ENCODE assay signal across 18 cellular contexts in genomic region chr13:43574601-43575000, GRCh38.
DNase-seq lines count a peak whose midpoint lies in the region; ATAC-seq and TF ChIP-seq lines count a peak whose summit lies in the region.
"Had no signal": no experiment of that assay in that cellular context is flagged by ENCODE, and none has a peak within 500 bp of the region (broad histone marks: within the 10 kb centered on the region; RNA-seq: fewer than 3 reads in every experiment).

No MANE protein-coding gene starts in this region.

- no peak overlapping the region; the same call in 1 of the 2 replicates for H3K14ac ChIP-seq in IMR-90 (replicated peaks; ENCODE audit: low read depth, low read length)

- no peak overlapping the region for H3K4ac ChIP-seq in IMR-90 (ENCODE audit: low read depth, low read length)

- H3K9me3 ChIP-seq in BLaER1 treated with 17β-estradiol and CSF1 and Interleukin-3, amounts not matched to agents 10 nM and 100 nM (replicated peaks in 1 of 11): peaks cover 0 to 15% (median 0%) of the 10 kb centered on the region in 11 experiments; a peak in 5 of 22 replicates
- H3K9me3 ChIP-seq in IMR-90 (ENCODE audit: control insufficient read depth, insufficient read depth, low read length): no peaks in the 10 kb centered on the region
- no peaks in the 10 kb centered on the region for H3K9me3 ChIP-seq in HAP-1
- H3K9me3 ChIP-seq: SK-N-SH had no signal

- no peaks in the 10 kb centered on the region for H4K20me1 ChIP-seq in BLaER1 treated with 17β-estradiol and CSF1 and Interleukin-3, amounts not matched to agents 10 nM and 100 nM
- no peaks in the 10 kb centered on the region for H4K20me1 ChIP-seq in IMR-90 (ENCODE audit: insufficient read depth, low read length)

- dilution Hi-C loops in IMR-90 (cut with HindIII; ENCODE audit: low sequenced_read_pairs, unreplicated experiment): no loop called here

- H2AK5ac ChIP-seq in IMR-90 (ENCODE audit: low read depth, low read length): no peak overlapping the region

- H3K4me2 ChIP-seq in BLaER1 treated with 17β-estradiol and CSF1 and Interleukin-3, amounts not matched to agents 10 nM and 100 nM: peak overlapping the region; percentile 59 to 83 (median 73)
- H3K4me2 ChIP-seq in IMR-90 (ENCODE audit: low read depth, low read length): no peak overlapping the region
- H3K4me2 ChIP-seq: PC-9, SK-N-SH had no signal

- DNase-seq in IMR-90 (no peak), amniotic epithelial cell (ENCODE audit: low read depth) (peak; percentile 85), myocyte (ENCODE audit: low read depth) (peak; percentile 72), coronary artery (ENCODE audit: low spot score) (no peak), HAP-1 (ENCODE audit: low spot score in 2 of 2) (no peak)
- DNase-seq: AML-193; CD4-positive, alpha-beta T cell; DMS79 treated with DMSO at 0.1 percent for 48 hours; H9; NCI-H1092 treated with DMSO at 0.1 percent for 48 hours; NCI-H1694 treated with DMSO at 0.1 percent for 48 hours; NCI-H446; NCI-H748 treated with DMSO at 0.1 percent for 48 hours; PC-9; SK-N-SH had no signal

- TF ChIP-seq CTCF in IMR-90 (conservative IDR thresholded peaks at IDR 0.05; ENCODE audit: low read depth, low read length) (no peak), coronary artery (IDR thresholded peaks at IDR 0.05) (no peak)

- no peak for TF ChIP-seq RAD21 in IMR-90 (IDR thresholded peaks at IDR 0.05; ENCODE audit: low read length)

- H3K27ac ChIP-seq in BLaER1 treated with 17β-estradiol and CSF1 and Interleukin-3, amounts not matched to agents 10 nM and 100 nM: peak overlapping the region in 7 of 11 experiments; percentile 12 to 77 (median 66); a peak in 12 of 22 replicates
- H3K27ac ChIP-seq in IMR-90 (ENCODE audit: insufficient read depth, low read length) (no peak overlapping the region), coronary artery (no peak overlapping the region)
- H3K27ac ChIP-seq: PC-9 had no signal

- CTCF ChIA-PET in IMR-90 (lab: Yijun Ruan, JAX): no interaction called here

- intact Hi-C loops in IMR-90 (cut with micrococcal nuclease): no loop called here

- POLR2A ChIA-PET in IMR-90 (lab: Charles Lee; ENCODE audit: unreplicated experiment): no interaction called here

- WGBS in IMR-90 (ENCODE audit: extremely low coverage in 2 of 2, insufficient read length in 1 of 2), 2 experiments: no CpG with 5 or more reads among the region's 4 CpGs

- no peak overlapping the region for H3K23ac ChIP-seq in IMR-90 (ENCODE audit: low read depth, low read length)

- H4K5ac ChIP-seq in IMR-90 (ENCODE audit: low read depth, low read length): no peak overlapping the region

- H4K8ac ChIP-seq in IMR-90 (ENCODE audit: low read depth in 2 of 2, low read length in 2 of 2): no peak overlapping the region

- H3K27me3 ChIP-seq in BLaER1 treated with 17β-estradiol and CSF1 and Interleukin-3, amounts not matched to agents 10 nM and 100 nM: peaks cover 0 to 18% (median 0%) of the 10 kb centered on the region in 11 experiments; a peak in 4 of 22 replicates
- H3K27me3 ChIP-seq in IMR-90 (ENCODE audit: control insufficient read depth, insufficient read depth, low read length) (no peaks in the 10 kb centered on the region; the same call in 1 of the 2 replicates), HAP-1 (ENCODE audit: low read depth) (no peaks in the 10 kb centered on the region)

- no peak overlapping the region for H3K18ac ChIP-seq in IMR-90 (ENCODE audit: low read depth, low read length)

- H2AFZ ChIP-seq in IMR-90 (replicated peaks; ENCODE audit: low read length, poor library complexity): peak overlapping the region; percentile 15
- H2AFZ ChIP-seq: PC-9 had no signal

- peak overlapping the region in 3 of 11 experiments; percentile 3 to 44 (median 11); a peak in 2 of 22 replicates for H3K9ac ChIP-seq in BLaER1 treated with 17β-estradiol and CSF1 and Interleukin-3, amounts not matched to agents 10 nM and 100 nM
- no peak overlapping the region for H3K9ac ChIP-seq in IMR-90 (ENCODE audit: low read depth, low read length)
- H3K9ac ChIP-seq: SK-N-SH had no signal

- 0 out of 2 replicates have a peak, but pooled peaks cover 2% of the 10 kb centered on the region for H3K9me1 ChIP-seq in IMR-90 (ENCODE audit: insufficient read depth, low read length)

- H2BK5ac ChIP-seq in IMR-90 (ENCODE audit: low read depth, low read length, poor library complexity, severe bottlenecking): no peak overlapping the region

- peak overlapping the region in 2 of 10 experiments; percentile 12 to 28; a peak in 2 of 20 replicates for H3K4me3 ChIP-seq in BLaER1 treated with 17β-estradiol and CSF1 and Interleukin-3, amounts not matched to agents 10 nM and 100 nM
- H3K4me3 ChIP-seq in IMR-90 (ENCODE audit: insufficient read depth, low read depth, low read length) (no peak overlapping the region), coronary artery (no peak overlapping the region), HAP-1 (no peak overlapping the region)
- H3K4me3 ChIP-seq: PC-9 had no signal

- H2BK20ac ChIP-seq in IMR-90 (ENCODE audit: low read depth, low read length): peak overlapping the region; percentile 23; the same call in 1 of the 2 replicates

- ATAC-seq in IMR-90 (ENCODE audit: low read depth): no peak
- ATAC-seq in GM19395 (IDR thresholded peaks at IDR 0.05; ENCODE audit: unreplicated experiment): no peak
- no peak for ATAC-seq in HG02970 (IDR thresholded peaks at IDR 0.05; ENCODE audit: low FRiP score, unreplicated experiment)

- no peak for TF ChIP-seq POLR2A in IMR-90 (IDR thresholded peaks at IDR 0.05; ENCODE audit: low read depth, low read length)

- H2BK15ac ChIP-seq in IMR-90 (ENCODE audit: low read depth, low read length): no peak overlapping the region

- in situ Hi-C loops in IMR-90 (cut with MboI; ENCODE audit: low sequenced_read_pairs): no loop called here
- in situ Hi-C loops in HAP-1 (cut with MboI; ENCODE audit: low sequenced_read_pairs): no loop called here

- no peak overlapping the region for H2BK120ac ChIP-seq in IMR-90 (ENCODE audit: low read depth, low read length)

- H2AK9ac ChIP-seq in IMR-90 (replicated peaks; ENCODE audit: low read depth, low read length, poor library complexity): no peak overlapping the region

- no peaks in the 10 kb centered on the region for H3K36me3 ChIP-seq in BLaER1 treated with 17β-estradiol and CSF1 and Interleukin-3, amounts not matched to agents 10 nM and 100 nM
- no peaks in the 10 kb centered on the region for H3K36me3 ChIP-seq in IMR-90 (ENCODE audit: control insufficient read depth, insufficient read depth, low read length)
- H3K36me3 ChIP-seq in HAP-1 (replicated peaks): no peaks in the 10 kb centered on the region

- H4K91ac ChIP-seq in IMR-90 (ENCODE audit: insufficient read depth, low read depth, low read length): no peak overlapping the region; the same call in 1 of the 2 replicates

- no TSS peak for BruUV-seq in IMR-90 (replicated peaks; lab: Mats Ljungman, UMichigan)

- peaks cover 26 to 34% (median 29%) of the 10 kb centered on the region in 10 experiments for H3K4me1 ChIP-seq in BLaER1 treated with 17β-estradiol and CSF1 and Interleukin-3, amounts not matched to agents 10 nM and 100 nM
- H3K4me1 ChIP-seq in IMR-90 (ENCODE audit: control insufficient read depth, insufficient read depth, low read length) (peaks cover 7% of the 10 kb centered on the region), HAP-1 (peaks cover 8% of the 10 kb centered on the region)

- H3K79me1 ChIP-seq in IMR-90 (ENCODE audit: low read depth in 1 of 2, low read length in 2 of 2): no peaks in the 10 kb centered on the region

- no peak overlapping the region for H3K56ac ChIP-seq in IMR-90 (ENCODE audit: extremely low read depth, insufficient read depth, low read length)

TF ChIP-seq in IMR-90, 13 proteins besides CTCF, POLR2A, EP300 and RAD21:
- TF ChIP-seq BHLHE40 (IDR thresholded peaks at IDR 0.05; ENCODE audit: low read depth, low read length) (no peak), CEBPB (IDR thresholded peaks at IDR 0.05; ENCODE audit: low read depth, low read length) (no peak), USF2 (IDR thresholded peaks at IDR 0.05; ENCODE audit: low read depth, low read length) (no peak)
TF ChIP-seq in IMR-90: peak in this region for 0.

Comparison
In these comparisons a context has a peak if more than half of its experiments do, and no peak if none do; other contexts are left out.
1. H3K27ac ChIP-seq: peak in BLaER1 treated with 17β-estradiol and CSF1 and Interleukin-3, amounts not matched to agents 10 nM and 100 nM (7 of 11); none in IMR-90 (single experiment) and coronary artery (0 of 2).
2. DNase-seq: peak in amniotic epithelial cell (single experiment) and myocyte (single experiment); none in IMR-90 (single experiment), coronary artery (single experiment) and HAP-1 (0 of 2).